13 cellular contexts compared by ENCODE assay signal in genomic region chr6:47126647-47127339, GRCh38.
DNase-seq lines count a peak whose midpoint lies in the region; ATAC-seq and TF ChIP-seq lines count a peak whose summit lies in the region.
"Had no signal": no experiment of that assay in that cellular context is flagged by ENCODE, and none has a peak within 500 bp of the region (broad histone marks: within the 10 kb centered on the region; RNA-seq: fewer than 3 reads in every experiment).

No MANE protein-coding gene starts in this region.

- peak overlapping the region; percentile 90; the same call in 1 of the 2 replicates for H2AFZ ChIP-seq in GM23338

- H4K20me1 ChIP-seq in GM23338 (replicated peaks; ENCODE audit: insufficient read depth), result no peaks in the 10 kb centered on the region

- H3K36me3 Mint-ChIP-seq in GM23338 (ENCODE audit: low read depth), result no peaks in the 10 kb centered on the region
- no peaks in the 10 kb centered on the region for H3K36me3 Mint-ChIP-seq in nephron progenitor cell (ENCODE audit: low read depth)
- H3K36me3 Mint-ChIP-seq: CD8-positive, alpha-beta T cell; natural killer cell treated with Interleukin-12 subunit alpha and Interleukin-12 subunit beta and Interleukin-15 and Interleukin-18, amount 100 ng/mL, for 72 hours had no signal

- DNase-seq in GM23338 (ENCODE audit: low spot score) (peak; percentile 62), RPMI7951 (ENCODE audit: low read depth) (peak; percentile 22), foreskin keratinocyte (peak in 1 of 2 donors; percentile 59), nephron progenitor cell (no peak), GM10266 (ENCODE audit: extremely low spot score) (no peak), NCI-H526 (lab: John Stamatoyannopoulos, UW) (no peak), NCI-H2107 treated with DMSO at 0.1 percent for 48 hours (lab: John Stamatoyannopoulos, UW; ENCODE audit: unreplicated experiment) (no peak)
- no peak for DNase-seq in NK-92 treated with Interleukin-12 subunit alpha and Interleukin-12 subunit beta, amount 100 ng/mL, for 24 hours (lab: John Stamatoyannopoulos, UW)
- DNase-seq: activated CD8-positive, alpha-beta memory T cell treated with anti-CD3 and anti-CD28 coated beads, Interleukin-2, amount 50 U/mL, for 48 hours; anterior cingulate cortex; CD8-positive, alpha-beta T cell; stimulated activated CD4-positive, alpha-beta T cell treated with anti-CD3 and anti-CD28 coated beads, Interleukin-2, amount 100 ng/mL, for 48 hours had no signal

- no peak overlapping the region for H3K4me3 Mint-ChIP-seq in GM23338
- no peak overlapping the region for H3K4me3 Mint-ChIP-seq in nephron progenitor cell
- H3K4me3 Mint-ChIP-seq: CD8-positive, alpha-beta T cell; natural killer cell treated with Interleukin-12 subunit alpha and Interleukin-12 subunit beta and Interleukin-15 and Interleukin-18, amount 100 ng/mL, for 72 hours had no signal

- H3K9me2 ChIP-seq in GM23338 (ENCODE audit: insufficient read depth), result peaks cover 6% of the 10 kb centered on the region; the same call in 1 of the 2 replicates

- H3K27me3 Mint-ChIP-seq in GM23338 (ENCODE audit: insufficient read depth, low read depth, poor library complexity), result peaks cover 1% of the 10 kb centered on the region
- H3K27me3 Mint-ChIP-seq in nephron progenitor cell (ENCODE audit: low read depth, poor library complexity), result no peaks in the 10 kb centered on the region

- H3K4me2 ChIP-seq in GM23338, result no peak overlapping the region

- H3K27ac ChIP-seq in GM23338 (ENCODE audit: low read depth), result no peak overlapping the region
- H3K27ac ChIP-seq in foreskin keratinocyte, result no peak overlapping the region

- H3K79me2 ChIP-seq in GM23338 (replicated peaks; ENCODE audit: insufficient read depth), result no peaks in the 10 kb centered on the region

- no peaks in the 10 kb centered on the region for H3F3A ChIP-seq in GM23338 (replicated peaks; ENCODE audit: low read depth)

- H3K27ac Mint-ChIP-seq in GM23338, result peak overlapping the region; percentile 42; the same call in 1 of the 2 replicates
- peak overlapping the region; percentile 16 for H3K27ac Mint-ChIP-seq in nephron progenitor cell
- H3K27ac Mint-ChIP-seq: CD8-positive, alpha-beta T cell; natural killer cell treated with Interleukin-12 subunit alpha and Interleukin-12 subunit beta and Interleukin-15 and Interleukin-18, amount 100 ng/mL, for 72 hours had no signal

- ATAC-seq in GM23338, result peak; percentile 82
- peak; percentile 8 for ATAC-seq in foreskin keratinocyte
- ATAC-seq: CD8-positive, alpha-beta T cell; natural killer cell treated with Interleukin-12 subunit alpha and Interleukin-12 subunit beta and Interleukin-15 and Interleukin-18, amount 100 ng/mL, for 72 hours had no signal

- H3K4me1 ChIP-seq in GM23338 (ENCODE audit: insufficient read depth) (peaks cover 8% of the 10 kb centered on the region; the same call in 1 of the 2 replicates), foreskin keratinocyte (peaks cover 5% of the 10 kb centered on the region)

- H3K36me3 ChIP-seq in GM23338 (ENCODE audit: insufficient read depth), result no peaks in the 10 kb centered on the region

- H3K9me3 Mint-ChIP-seq in GM23338 (no peaks in the 10 kb centered on the region; the same call in 2 of the 3 replicates), nephron progenitor cell (no peaks in the 10 kb centered on the region)
- H3K9me3 Mint-ChIP-seq: CD8-positive, alpha-beta T cell; natural killer cell treated with Interleukin-12 subunit alpha and Interleukin-12 subunit beta and Interleukin-15 and Interleukin-18, amount 100 ng/mL, for 72 hours had no signal

- H3K4me1 Mint-ChIP-seq in GM23338, result peaks cover 15% of the 10 kb centered on the region
- H3K4me1 Mint-ChIP-seq in nephron progenitor cell, result peaks cover 20% of the 10 kb centered on the region

- H3K4me3 ChIP-seq in GM23338, result no peak overlapping the region

- H3K27me3 ChIP-seq in GM23338 (ENCODE audit: insufficient read depth) (no peaks in the 10 kb centered on the region), foreskin keratinocyte (no peaks in the 10 kb centered on the region)

- no peak for TF ChIP-seq CTCF in GM23338 (conservative IDR thresholded peaks at IDR 0.05; ENCODE audit: low read depth in 2 of 2)
- no peak for TF ChIP-seq CTCF in foreskin keratinocyte (conservative IDR thresholded peaks at IDR 0.05)
- no peak for TF ChIP-seq CTCF in nephron progenitor cell (IDR thresholded peaks at IDR 0.05)
- no peak for TF ChIP-seq CTCF in GM10266 (IDR thresholded peaks at IDR 0.05; ENCODE audit: control insufficient read depth, insufficient read depth, low read depth, missing control alignments)

TF ChIP-seq in GM23338, 12 proteins besides CTCF, POLR2A, EP300 and RAD21 (continues in another document):
- TF ChIP-seq POLR2AphosphoS5 (IDR thresholded peaks at IDR 0.05; ENCODE audit: low read depth) (no peak), JUNB (IDR thresholded peaks at IDR 0.05; ENCODE audit: unreplicated experiment) (no peak), ETS1 (IDR thresholded peaks at IDR 0.05) (no peak), ZNF114 (CRISPR knock-in tag; IDR thresholded peaks at IDR 0.05) (no peak), STAT1 (IDR thresholded peaks at IDR 0.05; ENCODE audit: unreplicated experiment) (no peak), CREB1 (CRISPR knock-in tag; IDR thresholded peaks at IDR 0.05; ENCODE audit: low read depth) (no peak), ZNF462 (CRISPR knock-in tag; IDR thresholded peaks at IDR 0.05) (no peak), NANOG (IDR thresholded peaks at IDR 0.05; ENCODE audit: borderline replicate concordance) (no peak)

Comparison
In these comparisons a context has a peak if more than half of its experiments do, and no peak if none do; other contexts are left out.
1. DNase-seq: peak in GM23338 (single experiment) and RPMI7951 (single experiment); none in nephron progenitor cell (single experiment), GM10266 (single experiment), NK-92 treated with Interleukin-12 subunit alpha and Interleukin-12 subunit beta, amount 100 ng/mL, for 24 hours (single experiment), NCI-H526 (0 of 2) and NCI-H2107 treated with DMSO at 0.1 percent for 48 hours (single experiment).